ENCODE assay signal across 9 cellular contexts in genomic region chr13:43786472-43786765, GRCh38. TPM values are rescaled to one million over a fixed set of nuclear protein-coding genes. Genes with fewer than 3 reads are reported as not detected.
DNase-seq lines count a peak whose midpoint lies in the region; ATAC-seq and TF ChIP-seq lines count a peak whose summit lies in the region.
"Had no signal": no experiment of that assay in that cellular context is flagged by ENCODE, and none has a peak within 500 bp of the region (broad histone marks: within the 10 kb centered on the region; RNA-seq: fewer than 3 reads in every experiment).

No MANE protein-coding gene starts in this region.

- H3K27me3 ChIP-seq in body of pancreas (peaks cover 0 to 4% of the 10 kb centered on the region in 2 donors), lung (ENCODE audit: control insufficient read depth, insufficient read depth) (no peaks in the 10 kb centered on the region), transverse colon (peaks cover 41% of the 10 kb centered on the region)

- peak overlapping the region; percentile 42 to 48 for H3K4me3 ChIP-seq in body of pancreas
- H3K4me3 ChIP-seq in lung, result peak overlapping the region; percentile 52
- H3K4me3 ChIP-seq in transverse colon, result peak overlapping the region; percentile 49 to 81 (median 64)

- H3K27ac ChIP-seq in body of pancreas (peak overlapping the region in 3 of 4 donors; percentile 58 to 74 (median 70)), lung (ENCODE audit: low read depth in 1 of 2, low read length in 1 of 2) (peak overlapping the region; percentile 65 to 82), transverse colon (peak overlapping the region; percentile 80 to 92 (median 85))

- TF ChIP-seq POLR2A in body of pancreas (IDR thresholded peaks at IDR 0.05) (no peak), transverse colon (IDR thresholded peaks at IDR 0.05) (no peak)

- H3K9me3 ChIP-seq in body of pancreas, result no peaks in the 10 kb centered on the region
- no peaks in the 10 kb centered on the region for H3K9me3 ChIP-seq in lung (ENCODE audit: control insufficient read depth in 2 of 2, insufficient read depth in 1 of 2, low read length in 1 of 2)
- H3K9me3 ChIP-seq in transverse colon, result no peaks in the 10 kb centered on the region

- TF ChIP-seq CTCF in body of pancreas (IDR thresholded peaks at IDR 0.05) (no peak), lung (IDR thresholded peaks at IDR 0.05; ENCODE audit: control extremely low read depth, extremely low read depth) (no peak), transverse colon (IDR thresholded peaks at IDR 0.05) (no peak)

- H3K4me3 Mint-ChIP-seq in activated naive CD4-positive, alpha-beta T cell treated with anti-CD3 and anti-CD28 coated beads for 36 hours, result peak overlapping the region; percentile 76

- intact Hi-C loops in activated naive CD4-positive, alpha-beta T cell treated with anti-CD3 and anti-CD28 coated beads for 36 hours (cut with micrococcal nuclease), result loop anchor here (2.0 kb wide), 2 partner anchors 18 to 88 kb away; no protein-coding TSS in a partner anchor
- intact Hi-C loops in body of pancreas (cut with DNase I) (no loop called here), transverse colon (cut with DNase I; ENCODE audit: low total_unique reads) (no loop called here)

- 0 to 1% methylated on average over 1 to 26 of the region's 28 CpGs for WGBS in body of pancreas, 2 donors
- WGBS in lung, 2 donors, result 1 to 2% methylated on average over 23 to 28 of the region's 28 CpGs
- 2% methylated on average over 23 of the region's 28 CpGs; no CpG with 5 or more reads in 1 of the 2 donors for WGBS in transverse colon (ENCODE audit: low coverage in 1 of 2), 2 donors

- TF ChIP-seq EP300 in transverse colon (IDR thresholded peaks at IDR 0.05; ENCODE audit: low read depth), result no peak

- DNase-seq in activated naive CD4-positive, alpha-beta T cell treated with anti-CD3 and anti-CD28 coated beads for 36 hours, result no peak
- DNase-seq in activated naive CD4-positive, alpha-beta T cell treated with Interleukin-2 at 50 U/mL for 16 hours, result no peak
- DNase-seq in body of pancreas (peak in 1 of 4 donors; percentile 16), lung (ENCODE audit: low spot score) (no peak), transverse colon (no peak), occipital lobe (lab: John Stamatoyannopoulos, UW) (no peak), NCI-H1417 treated with DMSO at 0.1 percent for 48 hours (lab: John Stamatoyannopoulos, UW) (no peak)
- DNase-seq: activated CD4-positive, alpha-beta T cell treated with anti-CD3 and anti-CD28 coated beads, Interleukin-2, amount 50 U/mL, for 4 hours had no signal

- no peaks in the 10 kb centered on the region for H3K9me3 Mint-ChIP-seq in activated naive CD4-positive, alpha-beta T cell treated with anti-CD3 and anti-CD28 coated beads for 36 hours

- peaks cover 27% of the 10 kb centered on the region for H3K4me1 ChIP-seq in body of pancreas
- peaks cover 0 to 17% of the 10 kb centered on the region in 2 donors for H3K4me1 ChIP-seq in lung (ENCODE audit: control insufficient read depth in 2 of 2, insufficient read depth in 2 of 2, low read length in 2 of 2)
- peaks cover 0 to 29% (median 21%) of the 10 kb centered on the region in 4 donors for H3K4me1 ChIP-seq in transverse colon

- in situ Hi-C loops in transverse colon (cut with MboI; ENCODE audit: low pct_ligation_motif_present in 1 of 4, low pct_unique_long_range_greater_than_20kb in 1 of 4, low sequenced_read_pairs in 3 of 4), result loop anchor here (25.0 kb wide), 1 partner anchor 699 kb away; no protein-coding TSS in a partner anchor

- peaks cover 43% of the 10 kb centered on the region for H3K27me3 Mint-ChIP-seq in activated naive CD4-positive, alpha-beta T cell treated with anti-CD3 and anti-CD28 coated beads for 36 hours (ENCODE audit: low read depth)

- H3K4me1 Mint-ChIP-seq in activated naive CD4-positive, alpha-beta T cell treated with anti-CD3 and anti-CD28 coated beads for 36 hours (ENCODE audit: low read depth), result peaks cover 9% of the 10 kb centered on the region

- CTCF ChIA-PET in activated naive CD4-positive, alpha-beta T cell treated with anti-CD3 and anti-CD28 coated beads for 36 hours (lab: Charles Lee), result interaction anchor here (1.5 kb wide), 1 partner anchor 18 kb away, joined by 6 read pairs; no protein-coding TSS in a partner anchor

- no peak overlapping the region for H3K27ac Mint-ChIP-seq in activated naive CD4-positive, alpha-beta T cell treated with anti-CD3 and anti-CD28 coated beads for 36 hours

- ATAC-seq in body of pancreas (no peak), lung (ENCODE audit: insufficient read depth, low FRiP score) (peak; percentile 23), HG02938 (IDR thresholded peaks at IDR 0.05; ENCODE audit: unreplicated experiment) (no peak)

- no peaks in the 10 kb centered on the region for H3K36me3 Mint-ChIP-seq in activated naive CD4-positive, alpha-beta T cell treated with anti-CD3 and anti-CD28 coated beads for 36 hours (ENCODE audit: low read depth)

- H3K36me3 ChIP-seq in body of pancreas (replicated peaks in 1 of 2; ENCODE audit: insufficient read depth in 1 of 2, low read depth in 2 of 2) (no peaks in the 10 kb centered on the region), lung (ENCODE audit: control insufficient read depth in 2 of 2, insufficient read depth in 2 of 2, low read length in 2 of 2) (no peaks in the 10 kb centered on the region), transverse colon (no peaks in the 10 kb centered on the region)

RNA-seq across cellular contexts. Expression of gene ENOX1, which starts 0.4 kb away (rescaled TPM):
- under 1 TPM; 0.35 to 0.64 TPM for total RNA-seq in activated naive CD4-positive, alpha-beta T cell treated with anti-CD3 and anti-CD28 coated beads for 36 hours
- total RNA-seq in body of pancreas (1 to 10 TPM in 1 of 2 donors, under 1 TPM in 1; 0.78 to 4.3 TPM), lung (1 to 10 TPM; 1.5 to 7.7 TPM), transverse colon (1 to 10 TPM; 1.5 to 6.4 (median 2.2) TPM), occipital lobe (45.2 TPM)
- polyA plus RNA-seq in lung, result under 1 TPM; 0.33 to 0.70 TPM
